ENCODE assay signal across 1 cellular context in the genomic region with DNA sequence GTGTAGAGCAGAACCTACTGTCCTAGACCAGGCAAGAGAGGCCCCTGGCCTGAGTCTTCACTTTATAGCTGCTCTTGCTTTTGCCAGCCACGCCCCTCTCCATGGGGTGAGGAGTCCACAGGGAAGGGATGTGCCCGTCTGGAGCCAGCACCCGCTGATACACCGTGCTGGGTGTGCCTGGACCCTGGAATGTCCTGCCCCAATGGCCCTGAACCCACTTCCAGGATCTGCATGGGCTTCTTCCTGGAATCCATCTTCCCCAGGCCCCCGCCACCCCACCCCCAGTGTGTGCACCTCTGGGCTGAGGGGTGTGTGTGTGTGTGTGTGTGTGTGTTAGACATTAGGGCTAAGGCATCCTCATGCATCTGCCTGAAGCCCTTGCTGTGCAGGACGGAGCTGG.
TF ChIP-seq lines count a peak whose summit lies in the region.

No MANE protein-coding gene starts in this region.

TF ChIP-seq in A549, 52 proteins besides CTCF, POLR2A, EP300 and RAD21 (continued from another document):
- TF ChIP-seq NR3C1 (IDR thresholded peaks at IDR 0.05) = no peak
